ENCODE assay signal across 24 cellular contexts in the genomic region with DNA sequence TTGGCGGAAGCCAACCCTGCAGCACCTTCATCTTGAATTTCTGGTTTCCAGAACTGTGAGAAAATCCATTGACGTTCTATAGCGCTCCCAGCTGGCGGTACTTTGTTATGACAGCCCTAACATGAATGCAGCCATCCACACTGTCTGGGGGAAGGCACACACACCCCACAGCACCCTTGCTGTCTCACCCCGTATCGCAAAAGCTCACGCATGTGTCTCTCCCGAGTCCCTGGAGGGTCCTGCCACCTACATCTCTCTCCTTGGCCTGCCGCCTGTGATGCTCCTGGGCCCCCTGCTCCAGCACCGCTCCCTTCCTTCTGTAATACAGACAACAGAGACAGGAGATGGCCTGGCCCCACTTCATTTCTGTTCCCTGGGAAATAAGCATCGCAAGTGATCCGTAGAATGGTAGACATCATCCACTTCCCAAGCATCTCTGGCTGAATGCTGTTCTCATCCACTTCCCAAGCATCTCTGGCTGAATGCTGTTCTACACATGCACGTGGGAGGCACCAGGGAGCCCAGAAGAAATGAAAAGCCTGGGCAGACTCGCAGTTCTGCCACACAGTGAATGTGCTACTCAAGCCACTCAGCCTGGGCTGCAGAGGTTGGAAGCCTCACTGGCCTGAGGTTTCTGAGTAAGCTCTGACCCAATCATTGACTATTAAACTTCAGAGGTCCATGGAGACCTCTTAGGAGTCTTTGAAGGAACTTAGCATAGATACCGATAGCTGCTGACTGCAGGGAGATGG. TPM values are rescaled to one million over a fixed set of nuclear protein-coding genes. Genes with fewer than 3 reads are reported as not detected.
DNase-seq lines count a peak whose midpoint lies in the region; ATAC-seq and TF ChIP-seq lines count a peak whose summit lies in the region.
"Had no signal": no experiment of that assay in that cellular context is flagged by ENCODE, and none has a peak within 500 bp of the region (broad histone marks: within the 10 kb centered on the region; RNA-seq: fewer than 3 reads in every experiment).

No MANE protein-coding gene starts in this region.

- no peaks in the 10 kb centered on the region for H3K4me1 ChIP-seq in Loucy (ENCODE audit: insufficient read depth, low read length, poor library complexity, severe bottlenecking)
- peaks cover 0 to 14% (median 3%) of the 10 kb centered on the region in 6 donors for H3K4me1 ChIP-seq in spleen

- no peaks in the 10 kb centered on the region for H3F3A ChIP-seq in Loucy (ENCODE audit: low read depth)

- H2AFZ ChIP-seq in Loucy (ENCODE audit: low read length), result no peak overlapping the region

- H3K9ac ChIP-seq in Loucy (ENCODE audit: low read depth, low read length, poor library complexity, severe bottlenecking), result no peak overlapping the region

- H3K27me3 ChIP-seq in Loucy (ENCODE audit: insufficient read depth, low read length, poor library complexity, severe bottlenecking), result no peaks in the 10 kb centered on the region
- H3K27me3 ChIP-seq in spleen (replicated peaks in 1 of 7), result no peaks in the 10 kb centered on the region
- H3K27me3 ChIP-seq: sigmoid colon, upper lobe of left lung had no signal

- H3K27ac Mint-ChIP-seq in activated CD8-positive, alpha-beta memory T cell treated with anti-CD3 and anti-CD28 coated beads, Interleukin-2, amount 10 ng/mL, durations not matched to agents 7 days and 5 days, result no peak overlapping the region
- H3K27ac Mint-ChIP-seq in endothelial cell (ENCODE audit: unreplicated experiment), result no peak overlapping the region
- H3K27ac Mint-ChIP-seq: activated T-cell treated with anti-CD3 and anti-CD28 coated beads, Interleukin-2, amount 50 U/mL, for 72 hours; stimulated activated effector memory CD8-positive, alpha-beta T cell treated with anti-CD3 and anti-CD28 coated beads, Interleukin-12 subunit alpha, Interleukin-12 subunit beta, amount 100 ng/mL, for 72 hours had no signal

- H3K36me3 ChIP-seq in Loucy (ENCODE audit: insufficient read depth, low read length) (no peaks in the 10 kb centered on the region; the same call in 1 of the 2 replicates), spleen (peaks cover 0 to 50% (median 10%) of the 10 kb centered on the region in 6 donors)

- H3K79me2 ChIP-seq in Loucy (ENCODE audit: insufficient read depth, low read length), result no peaks in the 10 kb centered on the region

- peak; percentile 55 for DNase-seq in activated CD8-positive, alpha-beta memory T cell treated with anti-CD3 and anti-CD28 coated beads, Interleukin-2, amount 50 U/mL, for 48 hours
- DNase-seq in activated CD8-positive, alpha-beta memory T cell treated with anti-CD3 and anti-CD28 coated beads, Interleukin-2, amount 10 ng/mL, durations not matched to agents 7 days and 5 days, result no peak
- DNase-seq in endothelial cell (ENCODE audit: low spot score) (no peak), spleen (peak; percentile 52)
- no peak for DNase-seq in stimulated activated CD4-positive, alpha-beta T cell treated with anti-CD3 and anti-CD28 coated beads, Interleukin-4, amount 100 ng/mL, for 24 hours
- DNase-seq: activated CD4-positive, alpha-beta T cell treated with anti-CD3 and anti-CD28 coated beads for 4 hours; cortex of kidney; HCEC 1CT; KG1; NCI-H2029; NCI-H526 treated with DMSO at 0.1 percent for 48 hours; sigmoid colon; stimulated activated CD4-positive, alpha-beta T cell treated with anti-CD3 and anti-CD28 coated beads, Interleukin-4, amount 100 ng/mL, for 4 hours had no signal

- no peak overlapping the region for H3K27ac ChIP-seq in spleen
- H3K27ac ChIP-seq: sigmoid colon, upper lobe of left lung had no signal

- H4K20me1 ChIP-seq in Loucy (ENCODE audit: insufficient read depth, low read length, poor library complexity, severe bottlenecking), result no peaks in the 10 kb centered on the region

- H3K4me3 Mint-ChIP-seq in activated CD8-positive, alpha-beta memory T cell treated with anti-CD3 and anti-CD28 coated beads, Interleukin-2, amount 10 ng/mL, durations not matched to agents 7 days and 5 days, result no peak overlapping the region
- peak overlapping the region; percentile 35 for H3K4me3 Mint-ChIP-seq in endothelial cell (ENCODE audit: unreplicated experiment)
- H3K4me3 Mint-ChIP-seq: activated T-cell treated with anti-CD3 and anti-CD28 coated beads, Interleukin-2, amount 50 U/mL, for 72 hours; nephron; stimulated activated effector memory CD8-positive, alpha-beta T cell treated with anti-CD3 and anti-CD28 coated beads, Interleukin-12 subunit alpha, Interleukin-12 subunit beta, amount 100 ng/mL, for 72 hours had no signal

- H3K9me3 Mint-ChIP-seq in activated CD8-positive, alpha-beta memory T cell treated with anti-CD3 and anti-CD28 coated beads, Interleukin-2, amount 10 ng/mL, durations not matched to agents 7 days and 5 days (ENCODE audit: low read depth), result no peaks in the 10 kb centered on the region
- no peaks in the 10 kb centered on the region for H3K9me3 Mint-ChIP-seq in endothelial cell (ENCODE audit: unreplicated experiment)
- H3K9me3 Mint-ChIP-seq: activated T-cell treated with anti-CD3 and anti-CD28 coated beads, Interleukin-2, amount 50 U/mL, for 72 hours; stimulated activated effector memory CD8-positive, alpha-beta T cell treated with anti-CD3 and anti-CD28 coated beads, Interleukin-12 subunit alpha, Interleukin-12 subunit beta, amount 100 ng/mL, for 72 hours had no signal

- no peak for TF ChIP-seq POLR2A in spleen (IDR thresholded peaks at IDR 0.05)

- no peaks in the 10 kb centered on the region for H3K9me2 ChIP-seq in Loucy (replicated peaks; ENCODE audit: low read depth, low read length)

- WGBS in spleen, 5 donors, result 93 to 96% (median 94%) methylated on average over 15 of the region's 15 CpGs

- CTCF ChIA-PET in activated CD8-positive, alpha-beta memory T cell treated with anti-CD3 and anti-CD28 coated beads, Interleukin-2, amount 10 ng/mL, durations not matched to agents 7 days and 5 days (lab: Charles Lee), result interaction anchor here (1.3 to 2.5 kb wide), 3 partner anchors 26 to 106 kb away, joined by 3 to 8 read pairs (median 5); partner anchors contain the start of gene ZNF784

- H3K4me1 Mint-ChIP-seq in activated CD8-positive, alpha-beta memory T cell treated with anti-CD3 and anti-CD28 coated beads, Interleukin-2, amount 10 ng/mL, durations not matched to agents 7 days and 5 days, result no peaks in the 10 kb centered on the region
- no peaks in the 10 kb centered on the region for H3K4me1 Mint-ChIP-seq in endothelial cell (ENCODE audit: unreplicated experiment)
- H3K4me1 Mint-ChIP-seq: nephron had no signal

- peaks cover 17% of the 10 kb centered on the region for H3K36me3 Mint-ChIP-seq in activated CD8-positive, alpha-beta memory T cell treated with anti-CD3 and anti-CD28 coated beads, Interleukin-2, amount 10 ng/mL, durations not matched to agents 7 days and 5 days
- H3K36me3 Mint-ChIP-seq in endothelial cell (ENCODE audit: low read depth, unreplicated experiment), result peaks cover 38% of the 10 kb centered on the region

- no peak for ATAC-seq in activated CD8-positive, alpha-beta memory T cell treated with anti-CD3 and anti-CD28 coated beads, Interleukin-2, amount 10 ng/mL, durations not matched to agents 7 days and 5 days
- ATAC-seq in HG03045 (IDR thresholded peaks at IDR 0.05; ENCODE audit: unreplicated experiment), result no peak
- no peak for ATAC-seq in HG03196 (IDR thresholded peaks at IDR 0.05; ENCODE audit: unreplicated experiment)

- H3K9me3 ChIP-seq in Loucy (ENCODE audit: insufficient read depth, low read depth, low read length), result no peaks in the 10 kb centered on the region
- no peaks in the 10 kb centered on the region for H3K9me3 ChIP-seq in spleen
- H3K9me3 ChIP-seq: sigmoid colon, upper lobe of left lung had no signal

- intact Hi-C loops in spleen (cut with DNase I; ENCODE audit: low total_unique reads), result no loop called here

- peaks cover 11% of the 10 kb centered on the region for H3K27me3 Mint-ChIP-seq in activated CD8-positive, alpha-beta memory T cell treated with anti-CD3 and anti-CD28 coated beads, Interleukin-2, amount 10 ng/mL, durations not matched to agents 7 days and 5 days
- H3K27me3 Mint-ChIP-seq in endothelial cell (ENCODE audit: unreplicated experiment), result peaks cover 20% of the 10 kb centered on the region

- H3K4me3 ChIP-seq in Loucy (ENCODE audit: low read length, poor library complexity, severe bottlenecking) (no peak overlapping the region), spleen (no peak overlapping the region)
- H3K4me3 ChIP-seq: sigmoid colon, upper lobe of left lung had no signal

- no peak overlapping the region for H3K4me2 ChIP-seq in Loucy (ENCODE audit: low read depth, low read length, poor library complexity, severe bottlenecking)

- peak; percentile 41 for TF ChIP-seq CTCF in Loucy (conservative IDR thresholded peaks at IDR 0.05; ENCODE audit: low read length)
- no peak for TF ChIP-seq CTCF in endothelial cell (IDR thresholded peaks at IDR 0.05; ENCODE audit: unreplicated experiment)
- peak in 1 of 11 experiments; percentile 2 for TF ChIP-seq CTCF in spleen (IDR thresholded peaks at IDR 0.05 in 8 of 11, conservative IDR thresholded peaks at IDR 0.05 in 3 of 11)

RNA-seq across cellular contexts. Expression of gene EPN1, which starts 29.6 kb away (rescaled TPM):
- total RNA-seq in activated CD8-positive, alpha-beta memory T cell treated with anti-CD3 and anti-CD28 coated beads, Interleukin-2, amount 10 ng/mL, durations not matched to agents 7 days and 5 days, result 10 to 100 TPM; 55.7 to 63.7 TPM
- total RNA-seq in endothelial cell (ENCODE audit: unreplicated experiment) (250 TPM), spleen (100 to 1,000 TPM; 100 to 166 (median 129) TPM)
- 100 to 1,000 TPM in 1 of 3 donors, 10 to 100 TPM in 2; 36.8 to 115 (median 42.6) TPM for polyA plus RNA-seq in spleen

RNA-seq across cellular contexts. Expression of gene NLRP9, which starts 33.5 kb away (rescaled TPM):
- total RNA-seq in activated CD8-positive, alpha-beta memory T cell treated with anti-CD3 and anti-CD28 coated beads, Interleukin-2, amount 10 ng/mL, durations not matched to agents 7 days and 5 days, result not detected
- not detected for total RNA-seq in endothelial cell (ENCODE audit: unreplicated experiment)
- total RNA-seq in spleen, result not detected
- not detected for polyA plus RNA-seq in spleen
- total RNA-seq: activated T-cell treated with anti-CD3 and anti-CD28 coated beads, Interleukin-2, amount 50 U/mL, for 72 hours; aorta; liver; RPMI7951; sigmoid colon; T-helper 1 cell treated with Interleukin-12 subunit alpha and Interleukin-12 subunit beta and Interleukin-4 antibody, amounts not matched to agents 30 ng/mL and 1 ng/mL, for 36 hours; upper lobe of left lung had no signal
- polyA plus RNA-seq: aorta, liver, sigmoid colon had no signal

RNA-seq across cellular contexts. Expression of gene U2AF2, which starts 49.8 kb away (rescaled TPM):
- 100 to 1,000 TPM; 284 to 324 TPM for total RNA-seq in activated CD8-positive, alpha-beta memory T cell treated with anti-CD3 and anti-CD28 coated beads, Interleukin-2, amount 10 ng/mL, durations not matched to agents 7 days and 5 days
- total RNA-seq in endothelial cell (ENCODE audit: unreplicated experiment), result 219 TPM
- total RNA-seq in spleen, result 100 to 1,000 TPM; 109 to 218 (median 176) TPM
- 100 to 1,000 TPM in 1 of 3 donors, 10 to 100 TPM in 2; 67.2 to 190 (median 85.5) TPM for polyA plus RNA-seq in spleen

RNA-seq across cellular contexts. Expression of gene RFPL4A, which starts 54.2 kb away (rescaled TPM):
- total RNA-seq in activated CD8-positive, alpha-beta memory T cell treated with anti-CD3 and anti-CD28 coated beads, Interleukin-2, amount 10 ng/mL, durations not matched to agents 7 days and 5 days, result not detected
- total RNA-seq in endothelial cell (ENCODE audit: unreplicated experiment) (not detected), spleen (not detected)
- not detected for polyA plus RNA-seq in spleen
- total RNA-seq: activated T-cell treated with anti-CD3 and anti-CD28 coated beads, Interleukin-2, amount 50 U/mL, for 72 hours; aorta; liver; sigmoid colon; T-helper 1 cell treated with Interleukin-12 subunit alpha and Interleukin-12 subunit beta and Interleukin-4 antibody, amounts not matched to agents 30 ng/mL and 1 ng/mL, for 36 hours; upper lobe of left lung had no signal
- polyA plus RNA-seq: aorta had no signal

RNA-seq across cellular contexts. Expression of gene CCDC106, which starts 56.7 kb away (rescaled TPM):
- 1 to 10 TPM; 5.9 TPM for total RNA-seq in activated CD8-positive, alpha-beta memory T cell treated with anti-CD3 and anti-CD28 coated beads, Interleukin-2, amount 10 ng/mL, durations not matched to agents 7 days and 5 days
- total RNA-seq in endothelial cell (ENCODE audit: unreplicated experiment) (20.1 TPM), spleen (10 to 100 TPM; 11.9 to 23.4 (median 14.4) TPM)
- polyA plus RNA-seq in spleen, result 10 to 100 TPM; 26.7 to 40.1 (median 37.8) TPM

Comparison
In these comparisons a context has a peak if more than half of its experiments do, and no peak if none do; other contexts are left out.
1. DNase-seq: peak in activated CD8-positive, alpha-beta memory T cell treated with anti-CD3 and anti-CD28 coated beads, Interleukin-2, amount 50 U/mL, for 48 hours (single experiment) and spleen (single experiment); none in activated CD8-positive, alpha-beta memory T cell treated with anti-CD3 and anti-CD28 coated beads, Interleukin-2, amount 10 ng/mL, durations not matched to agents 7 days and 5 days (single experiment), endothelial cell (single experiment) and stimulated activated CD4-positive, alpha-beta T cell treated with anti-CD3 and anti-CD28 coated beads, Interleukin-4, amount 100 ng/mL, for 24 hours (single experiment).